2 cellular contexts compared by ENCODE assay signal in genomic region chr14:65962952-65963351, GRCh38.
A peak's percentile ranks its signal among the peaks of the same experiment; 100 is the strongest.
TF ChIP-seq lines count a peak whose summit lies in the region.

No MANE protein-coding gene starts in this region.

TF ChIP-seq in GM23338, 12 proteins besides CTCF, POLR2A, EP300 and RAD21 (continued from another document):
- TF ChIP-seq ETS1 (IDR thresholded peaks at IDR 0.05) (no peak), CREB1 (CRISPR knock-in tag; IDR thresholded peaks at IDR 0.05; ENCODE audit: low read depth) (no peak), ZNF462 (CRISPR knock-in tag; IDR thresholded peaks at IDR 0.05) (no peak), ZNF114 (CRISPR knock-in tag; IDR thresholded peaks at IDR 0.05) (no peak), REST (IDR thresholded peaks at IDR 0.05; ENCODE audit: unreplicated experiment) (no peak), EZH2 (IDR thresholded peaks at IDR 0.05; ENCODE audit: low read depth, unreplicated experiment) (no peak), POLR2AphosphoS5 (IDR thresholded peaks at IDR 0.05; ENCODE audit: low read depth) (no peak), NANOG (IDR thresholded peaks at IDR 0.05; ENCODE audit: borderline replicate concordance) (no peak)

TF ChIP-seq in H1, 55 proteins besides CTCF, POLR2A, EP300 and RAD21 (continued from another document):
- no peak for TF ChIP-seq PHF8 (conservative IDR thresholded peaks at IDR 0.05; ENCODE audit: low read depth, low read length)
- TF ChIP-seq FOSL1 (IDR thresholded peaks at IDR 0.05; ENCODE audit: insufficient read depth, low read depth, low read length), result no peak
- no peak for TF ChIP-seq EGR1 (IDR thresholded peaks at IDR 0.05; ENCODE audit: borderline replicate concordance, low read depth, low read length)
- no peak for TF ChIP-seq SUZ12 (IDR thresholded peaks at IDR 0.05; ENCODE audit: low read length)
- TF ChIP-seq MAFK (IDR thresholded peaks at IDR 0.05; ENCODE audit: low read depth, low read length), result peak; percentile 97
- TF ChIP-seq TAF1 (IDR thresholded peaks at IDR 0.05; ENCODE audit: low read depth, low read length), result no peak
- no peak for TF ChIP-seq NRF1 (IDR thresholded peaks at IDR 0.05; ENCODE audit: low read depth, low read length)
